In the genomic region with DNA sequence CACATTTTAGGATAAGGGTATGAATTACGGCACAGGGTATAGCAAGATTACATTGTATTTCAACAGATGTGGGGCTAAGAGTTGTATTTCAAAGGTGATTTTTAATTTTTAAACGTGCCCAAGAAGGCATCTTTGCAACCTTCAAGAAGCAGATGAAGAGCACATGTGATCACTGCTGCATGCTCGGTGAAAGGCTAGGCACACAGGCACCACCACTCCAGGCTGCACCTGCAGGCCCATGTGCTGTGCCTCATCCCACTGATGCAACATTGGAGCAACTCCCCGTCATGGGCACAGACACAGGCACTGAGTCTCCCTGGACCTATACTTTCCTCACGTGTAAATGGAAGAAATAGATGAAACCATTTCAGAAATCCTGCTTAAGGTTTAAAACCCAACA, we compare ENCODE assay signal across 26 cellular contexts. TPM values are rescaled to one million over a fixed set of nuclear protein-coding genes. Genes with fewer than 3 reads are reported as not detected.
DNase-seq lines count a peak whose midpoint lies in the region; ATAC-seq and FAIRE-seq lines count a peak whose summit lies in the region.
"Had no signal": no experiment of that assay in that cellular context is flagged by ENCODE, and none has a peak within 500 bp of the region (broad histone marks: within the 10 kb centered on the region; RNA-seq: fewer than 3 reads in every experiment).

No MANE protein-coding gene starts in this region.

- peaks cover 11% of the 10 kb centered on the region for H3K36me3 Mint-ChIP-seq in T-helper 17 cell (ENCODE audit: low read depth)

- peak; percentile 19 for DNase-seq in activated CD8-positive, alpha-beta memory T cell treated with anti-CD3 and anti-CD28 coated beads for 24 hours
- DNase-seq in activated CD8-positive, alpha-beta memory T cell treated with anti-CD3 and anti-CD28 coated beads, Interleukin-2, amount 50 U/mL, for 4 hours, result no peak
- DNase-seq in GM03348 (ENCODE audit: low spot score), result peak; percentile 4
- DNase-seq in T-helper 17 cell, result no peak
- no peak for DNase-seq in left lobe of liver (ENCODE audit: low spot score)
- DNase-seq in Kasumi-1 (lab: John Stamatoyannopoulos, UW), result no peak
- DNase-seq in A172 (ENCODE audit: low spot score), result no peak
- no peak for DNase-seq in frontal cortex (ENCODE audit: low spot score in 2 of 2)
- DNase-seq: activated B cell treated with CpG ODN at 0.5 μM for 24 hours; C1 segment of cervical spinal cord; cerebellar nuclear complex; HFFc6; Karpas-422; NCI-H1048; NCI-H187 treated with DMSO at 0.1 percent for 48 hours; NCI-H446; NK-92 treated with Interleukin-12 subunit alpha and Interleukin-12 subunit beta, amount 100 ng/mL, for 24 hours; pancreas; right cardiac atrium; SK-N-SH; stimulated activated CD4-positive, alpha-beta T cell treated with anti-CD3 and anti-CD28 coated beads, Interleukin-15, amount 100 ng/mL, for 24 hours; stimulated activated CD8-positive, alpha-beta memory T cell treated with anti-CD3 and anti-CD28 coated beads, Interleukin-4, amount 100 ng/mL, for 48 hours; upper lobe of right lung had no signal

- H3K4me1 Mint-ChIP-seq in T-helper 17 cell, result peaks cover 20% of the 10 kb centered on the region

- peak overlapping the region; percentile 65 for H3K4me3 Mint-ChIP-seq in T-helper 17 cell
- H3K4me3 Mint-ChIP-seq: activated B cell treated with CpG ODN at 0.5 μM for 24 hours; activated naive CD4-positive, alpha-beta T cell treated with anti-CD3 and anti-CD28 coated beads, Interleukin-2, amount 50 U/mL, for 24 hours; HFFc6; nephron; T-helper 2 cell treated with Interferon-gamma antibody and Interleukin-4, amounts not matched to agents 5 μg/mL and 100 μg/mL, for 36 hours had no signal

- peak overlapping the region; percentile 89 for H3K27ac Mint-ChIP-seq in T-helper 17 cell
- H3K27ac Mint-ChIP-seq: activated B cell treated with CpG ODN at 0.5 μM for 24 hours; activated naive CD4-positive, alpha-beta T cell treated with anti-CD3 and anti-CD28 coated beads, Interleukin-2, amount 50 U/mL, for 24 hours; HFFc6; T-helper 2 cell treated with Interferon-gamma antibody and Interleukin-4, amounts not matched to agents 5 μg/mL and 100 μg/mL, for 36 hours had no signal

- ATAC-seq in T-helper 17 cell (no peak), left lobe of liver (peak; percentile 29)
- ATAC-seq: right cardiac atrium, upper lobe of right lung had no signal

- no peaks in the 10 kb centered on the region for H3K9me3 ChIP-seq in T-helper 17 cell (ENCODE audit: control insufficient read depth, low read length, poor library complexity, severe bottlenecking)
- H3K9me3 ChIP-seq: pancreas, SK-N-SH, upper lobe of right lung had no signal

- H3K27me3 Mint-ChIP-seq in T-helper 17 cell, result no peaks in the 10 kb centered on the region
- H3K27me3 Mint-ChIP-seq: activated B cell treated with CpG ODN at 0.5 μM for 24 hours; activated naive CD4-positive, alpha-beta T cell treated with anti-CD3 and anti-CD28 coated beads, Interleukin-2, amount 50 U/mL, for 24 hours had no signal

- FAIRE-seq in frontal cortex (lab: Jason Lieb, UNC), result no peak
- FAIRE-seq: pancreas had no signal

RNA-seq across cellular contexts. Expression of a gene that starts 23.5 kb away (rescaled TPM):
- total RNA-seq in T-helper 17 cell, result 100 to 1,000 TPM; 124 TPM
- 43.4 TPM for total RNA-seq in left lobe of liver
- 53.1 and 68.3 TPM in 2 replicates for total RNA-seq in A172 (2014; rRNA removed; shearing (Covaris generic))
- 39.9 TPM for total RNA-seq in frontal cortex

RNA-seq across cellular contexts. Expression of a gene that starts 39.8 kb away (rescaled TPM):
- 10 to 100 TPM; 62.1 to 73.4 TPM for total RNA-seq in T-helper 17 cell
- 32.2 TPM for total RNA-seq in left lobe of liver
- total RNA-seq in A172 (2014; rRNA removed; shearing (Covaris generic)), result 118 and 140 TPM in 2 replicates
- total RNA-seq in frontal cortex, result 63.2 TPM

Comparison
In these comparisons a context has a peak if more than half of its experiments do, and no peak if none do; other contexts are left out.
1. DNase-seq: peak in activated CD8-positive, alpha-beta memory T cell treated with anti-CD3 and anti-CD28 coated beads for 24 hours (single experiment) and GM03348 (single experiment); none in activated CD8-positive, alpha-beta memory T cell treated with anti-CD3 and anti-CD28 coated beads, Interleukin-2, amount 50 U/mL, for 4 hours (single experiment), T-helper 17 cell (0 of 3), left lobe of liver (single experiment), Kasumi-1 (0 of 2), A172 (single experiment) and frontal cortex (0 of 2).